In genomic region chr12:53128780-53129747, GRCh38 we compare ENCODE assay signal across 24 cellular contexts. TPM values are rescaled to one million over a fixed set of nuclear protein-coding genes. Genes with fewer than 3 reads are reported as not detected.
A peak's percentile ranks its signal among the peaks of the same experiment; 100 is the strongest.
DNase-seq lines count a peak whose midpoint lies in the region; ATAC-seq, FAIRE-seq and TF ChIP-seq lines count a peak whose summit lies in the region.
"Had no signal": no experiment of that assay in that cellular context is flagged by ENCODE, and none has a peak within 500 bp of the region (broad histone marks: within the 10 kb centered on the region; RNA-seq: fewer than 3 reads in every experiment).

No MANE protein-coding gene starts in this region.

- H2AFZ ChIP-seq in GM12878 (ENCODE audit: control insufficient read depth, low read depth, low read length) (no peak overlapping the region), osteoblast (ENCODE audit: low read length) (no peak overlapping the region)

- H3K4me3 ChIP-seq in H7 (ENCODE audit: insufficient read depth, low read depth, low read length) (no peak overlapping the region), GM12878 (no peak overlapping the region), osteoblast (ENCODE audit: insufficient read depth, low read length) (no peak overlapping the region)
- H3K4me3 ChIP-seq: BLaER1 treated with 17β-estradiol and CSF1 and Interleukin-3, amounts not matched to agents 10 nM and 100 nM; SJSA1 had no signal

- BruUV-seq in GM12878 (replicated peaks; lab: Mats Ljungman, UMichigan) = no TSS peak

- DNase-seq in H7 (peak; percentile 6), MV-4-11 (lab: John Stamatoyannopoulos, UW) (peak; percentile 74), GM12878 (ENCODE audit: low read depth, low spot score) (no peak), osteoblast (ENCODE audit: insufficient read length, low spot score, missing footprints) (peak; percentile 5), RWPE1 (ENCODE audit: low spot score) (no peak)
- no peak for DNase-seq in activated effector memory CD4-positive, alpha-beta T cell treated with Interleukin-2 at 50 U/mL for 16 hours
- DNase-seq in stimulated activated CD4-positive, alpha-beta T cell treated with anti-CD3 and anti-CD28 coated beads, Interleukin-4, amount 100 ng/mL, for 1 hour = no peak
- DNase-seq: CD8-positive, alpha-beta memory T cell; DMS79; Karpas-422; NCI-H1105 treated with DMSO at 0.1 percent for 48 hours; NCI-H1694 treated with DMSO at 0.1 percent for 48 hours; NCI-H2107; NCI-H524; NCI-H82 had no signal

- peak; percentile 52 for ATAC-seq in GM12878
- no peak for ATAC-seq in HG03175 (IDR thresholded peaks at IDR 0.05; ENCODE audit: unreplicated experiment)
- ATAC-seq: Panc1 had no signal

- POLR2A ChIA-PET in GM12878 (lab: Charles Lee) (no interaction called here), RWPE1 (lab: Yijun Ruan, JAX; ENCODE audit: low non-redundant PET) (interaction anchor here (0.6 kb wide), 1 partner anchor 12 kb away, joined by 4 read pairs; no protein-coding TSS in a partner anchor)

- H4K20me1 ChIP-seq in GM12878 (ENCODE audit: control insufficient read depth, insufficient read depth) (no peaks in the 10 kb centered on the region), osteoblast (ENCODE audit: insufficient read depth, low read length) (no peaks in the 10 kb centered on the region)
- H4K20me1 ChIP-seq: BLaER1 treated with 17β-estradiol and CSF1 and Interleukin-3, amounts not matched to agents 10 nM and 100 nM had no signal

- H3K27me3 ChIP-seq in H7 (ENCODE audit: control insufficient read depth, insufficient read depth, low read length) = peaks cover 1% of the 10 kb centered on the region; the same call in 1 of the 2 replicates
- H3K27me3 ChIP-seq in GM12878 (replicated peaks in 1 of 2; ENCODE audit: control insufficient read depth in 2 of 2, insufficient read depth in 2 of 2, low read length in 1 of 2) = no peaks in the 10 kb centered on the region; a peak in 1 of 4 replicates
- no peaks in the 10 kb centered on the region for H3K27me3 ChIP-seq in osteoblast (ENCODE audit: insufficient read depth, low read length)
- H3K27me3 ChIP-seq: BLaER1 treated with 17β-estradiol and CSF1 and Interleukin-3, amounts not matched to agents 10 nM and 100 nM; SJSA1 had no signal

- H3K4me2 ChIP-seq in GM12878 (ENCODE audit: control insufficient read depth, insufficient read depth) (no peak overlapping the region), osteoblast (ENCODE audit: insufficient read depth, low read length) (no peak overlapping the region)

- 44% methylated on average over 13 of the region's 13 CpGs for WGBS in GM12878 (ENCODE audit: insufficient coverage, insufficient replicate concordance, low lambda C conversion rate, missing lambda C conversion rate)

- H3K36me3 ChIP-seq in H7 (replicated peaks; ENCODE audit: control insufficient read depth, insufficient read depth, low read length) = no peaks in the 10 kb centered on the region
- no peaks in the 10 kb centered on the region for H3K36me3 ChIP-seq in GM12878 (ENCODE audit: control insufficient read depth in 2 of 2, insufficient read depth in 2 of 2, low read length in 1 of 2)
- H3K36me3 ChIP-seq in osteoblast (ENCODE audit: insufficient read depth, low read length) = no peaks in the 10 kb centered on the region
- H3K36me3 ChIP-seq: BLaER1 treated with 17β-estradiol and CSF1 and Interleukin-3, amounts not matched to agents 10 nM and 100 nM; SJSA1 had no signal

- TF ChIP-seq EP300 in GM12878 (IDR thresholded peaks at IDR 0.05; ENCODE audit: borderline replicate concordance in 1 of 2, control insufficient read depth in 1 of 2, low read depth in 2 of 2, low read length in 2 of 2) = no peak

- TF ChIP-seq CTCF in GM12878 (IDR thresholded peaks at IDR 0.05 in 2 of 3, conservative IDR thresholded peaks at IDR 0.05 in 1 of 3; ENCODE audit: control insufficient read depth in 2 of 3, extremely low read depth in 1 of 3, insufficient read depth in 1 of 3, low read depth in 3 of 3, low read length in 3 of 3) (no peak), osteoblast (IDR thresholded peaks at IDR 0.05; ENCODE audit: extremely low read depth, low read depth, low read length) (no peak), RWPE1 (conservative IDR thresholded peaks at IDR 0.05; ENCODE audit: low read depth) (no peak)

- H3K9me3 ChIP-seq in GM12878 (replicated peaks; ENCODE audit: control insufficient read depth, insufficient read depth, low read length) = no peaks in the 10 kb centered on the region
- H3K9me3 ChIP-seq in osteoblast (ENCODE audit: low read depth, low read length) = no peaks in the 10 kb centered on the region
- H3K9me3 ChIP-seq: BLaER1 treated with 17β-estradiol and CSF1 and Interleukin-3, amounts not matched to agents 10 nM and 100 nM; SJSA1 had no signal

- TF ChIP-seq POLR2A in GM12878 (IDR thresholded peaks at IDR 0.05; ENCODE audit: low read depth, low read length) = no peak

- H3K27ac ChIP-seq in GM12878 (ENCODE audit: control insufficient read depth, insufficient read depth) (no peak overlapping the region), osteoblast (ENCODE audit: low read depth, low read length) (no peak overlapping the region), RWPE1 (no peak overlapping the region)
- H3K27ac ChIP-seq: BLaER1 treated with 17β-estradiol and CSF1 and Interleukin-3, amounts not matched to agents 10 nM and 100 nM; HL-60; SJSA1 had no signal

- RAD21 ChIA-PET in GM12878 (lab: Charles Lee; ENCODE audit: unreplicated experiment) = no interaction called here

- H3K9ac ChIP-seq in GM12878 (ENCODE audit: control insufficient read depth, insufficient read depth, low read length) = no peak overlapping the region
- H3K9ac ChIP-seq: BLaER1 treated with 17β-estradiol and CSF1 and Interleukin-3, amounts not matched to agents 10 nM and 100 nM had no signal

- H3K79me2 ChIP-seq in GM12878 (ENCODE audit: control insufficient read depth, insufficient read depth, low read length) = no peaks in the 10 kb centered on the region
- H3K79me2 ChIP-seq in osteoblast (ENCODE audit: insufficient read depth, low read length) = no peaks in the 10 kb centered on the region

- SMC1A ChIA-PET in GM12878 (lab: Charles Lee; ENCODE audit: uncharacterized antibody, unreplicated experiment) = interaction anchor here (0.6 to 1.6 kb wide), 3 partner anchors 8 to 22 kb away, joined by 3 to 4 read pairs (median 3); no protein-coding TSS in a partner anchor

- FAIRE-seq in GM12878 (lab: Jason Lieb, UNC) = no peak
- FAIRE-seq: H1 had no signal

- in situ Hi-C loops in GM12878 (cut with MboI) = no loop called here

- CTCF ChIA-PET in GM12878 (lab: Yijun Ruan, JAX) = interaction anchor here (1.3 to 1.6 kb wide), 2 partner anchors 8 to 30 kb away, joined by 3 to 4 read pairs; no protein-coding TSS in a partner anchor
- CTCF ChIA-PET in RWPE1 (lab: Yijun Ruan, JAX) = interaction anchor here (0.5 to 0.7 kb wide), 2 partner anchors 115 to 252 kb away, joined by 3 to 5 read pairs; no protein-coding TSS in a partner anchor

- intact Hi-C loops in GM12878 (cut with micrococcal nuclease; ENCODE audit: unreplicated experiment) = no loop called here

- no peaks in the 10 kb centered on the region for H3K4me1 ChIP-seq in GM12878 (ENCODE audit: control insufficient read depth, insufficient read depth, low read length)
- H3K4me1 ChIP-seq in osteoblast (ENCODE audit: insufficient read depth, low read length) = peaks cover 2% of the 10 kb centered on the region
- H3K4me1 ChIP-seq: SJSA1 had no signal

- no peak for TF ChIP-seq RAD21 in GM12878 (IDR thresholded peaks at IDR 0.05; ENCODE audit: insufficient read depth, low read depth, low read length)

RNA-seq across cellular contexts. Expression of gene SOAT2, which starts 25.8 kb away (rescaled TPM):
- total RNA-seq in H7 (2014; rRNA removed; shearing (Covaris generic)) = not detected in 2 replicates
- not detected in 2 replicates for total RNA-seq in GM12878 (2013; cell fraction: nucleolus; rRNA removed)
- total RNA-seq in GM12878 (2014; rRNA removed) = 1.2 and 1.6 TPM in 2 replicates
- 0.60 and 0.67 TPM in 2 replicates for total RNA-seq in GM12878 (2014; rRNA removed; fragmentation: Illumina TruSeq; extraction: Trizol)
- total RNA-seq in GM12878 (2021) = 1.6 and 1.9 TPM in 2 replicates
- polyA plus RNA-seq in GM12878 (2011; ENCODE audit: low read depth) = not detected
- polyA plus RNA-seq in GM12878 (2011; rRNA removed) = 0.24 and 0.30 TPM in 2 replicates
- 0.31 and 0.53 TPM in 2 replicates for polyA plus RNA-seq in GM12878 (2011; cell fraction: cytosol; rRNA removed)
- 1.7 TPM in 2 replicates for polyA plus RNA-seq in GM12878 (2011; cell fraction: nucleus; rRNA removed)
- 0.21 TPM in 1 of 2 replicates, not detected in the other for polyA plus RNA-seq in GM12878 (2012)
- 0.43 and 0.78 TPM in 2 replicates for polyA plus RNA-seq in GM12878 (2014; fragmentation: Illumina TruSeq; extraction: Trizol)
- polyA plus RNA-seq in GM12878 (2014; fragmentation: Nextera tagmentation; extraction: Ambion mirVana) = under 1 TPM; 0.08 to 0.33 TPM
- 1.7 and 2.4 TPM in 2 replicates for polyA plus RNA-seq in GM12878 (2014; rRNA removed)
- polyA plus RNA-seq in GM12878 (2016; fragmentation: Nextera tagmentation; extraction: Ambion mirVana) = under 1 TPM; 0.46 to 0.72 TPM
- polyA minus RNA-seq in GM12878 (2011; rRNA and poly(A)+ RNA removed) = 0.36 TPM in 1 of 2 replicates, not detected in the other
- not detected in 2 replicates for polyA minus RNA-seq in GM12878 (2011; cell fraction: cytosol; rRNA and poly(A)+ RNA removed)
- 0.24 and 0.48 TPM in 2 replicates for polyA minus RNA-seq in GM12878 (2011; cell fraction: nucleus; rRNA and poly(A)+ RNA removed)
- total RNA-seq in osteoblast = not detected in 2 replicates
- total RNA-seq: A673, H1, HT1080, MCF 10A, SJSA1 had no signal

RNA-seq across cellular contexts. Expression of gene IGFBP6, which starts 31.6 kb away (rescaled TPM):
- 10.8 and 17.5 TPM in 2 replicates for total RNA-seq in H7 (2014; rRNA removed; shearing (Covaris generic))
- total RNA-seq in GM12878 (2013; cell fraction: nucleolus; rRNA removed) = not detected in 2 replicates
- total RNA-seq in GM12878 (2014; rRNA removed) (0.56 TPM in 1 of 2 replicates, not detected in the other), GM12878 (2014; rRNA removed; fragmentation: Illumina TruSeq; extraction: Trizol) (not detected in 2 replicates), GM12878 (2021) (0.64 and 0.87 TPM in 2 replicates), osteoblast (431 and 577 TPM in 2 replicates)
- polyA plus RNA-seq in GM12878 (2011; ENCODE audit: low read depth) = not detected
- polyA plus RNA-seq in GM12878 (2011; rRNA removed) (0.16 and 0.60 TPM in 2 replicates), GM12878 (2014; fragmentation: Illumina TruSeq; extraction: Trizol) (not detected in 2 replicates), GM12878 (2014; fragmentation: Nextera tagmentation; extraction: Ambion mirVana) (under 1 TPM in 1 of 2 experiments, not detected in 1; 0.09 TPM), GM12878 (2014; rRNA removed) (0.35 and 0.84 TPM in 2 replicates), GM12878 (2016; fragmentation: Nextera tagmentation; extraction: Ambion mirVana) (under 1 TPM; 0.44 to 0.80 TPM)
- polyA plus RNA-seq in GM12878 (2011; cell fraction: cytosol; rRNA removed) = 0.67 and 0.85 TPM in 2 replicates
- polyA plus RNA-seq in GM12878 (2011; cell fraction: nucleus; rRNA removed) = 0.22 and 0.31 TPM in 2 replicates
- 0.19 and 0.21 TPM in 2 replicates for polyA plus RNA-seq in GM12878 (2012)
- polyA minus RNA-seq in GM12878 (2011; rRNA and poly(A)+ RNA removed) = 0.77 TPM in 1 of 2 replicates, not detected in the other
- polyA minus RNA-seq in GM12878 (2011; cell fraction: cytosol; rRNA and poly(A)+ RNA removed) = not detected in 2 replicates
- polyA minus RNA-seq in GM12878 (2011; cell fraction: nucleus; rRNA and poly(A)+ RNA removed) = not detected in 2 replicates

RNA-seq across cellular contexts. Expression of gene SPRYD3, which starts 49.9 kb away (rescaled TPM):
- 8.3 and 8.7 TPM in 2 replicates for total RNA-seq in H7 (2014; rRNA removed; shearing (Covaris generic))
- total RNA-seq in GM12878 (2013; cell fraction: nucleolus; rRNA removed) = 14.3 and 17.7 TPM in 2 replicates
- total RNA-seq in GM12878 (2014; rRNA removed) (18.7 and 21.0 TPM in 2 replicates), GM12878 (2014; rRNA removed; fragmentation: Illumina TruSeq; extraction: Trizol) (10.4 and 11.2 TPM in 2 replicates), GM12878 (2021) (24.7 and 27.7 TPM in 2 replicates), osteoblast (25.6 and 26.8 TPM in 2 replicates)
- 6.7 TPM for polyA plus RNA-seq in GM12878 (2011; ENCODE audit: low read depth)
- polyA plus RNA-seq in GM12878 (2011; rRNA removed) (12.4 and 19.4 TPM in 2 replicates), GM12878 (2014; fragmentation: Illumina TruSeq; extraction: Trizol) (9.4 and 18.3 TPM in 2 replicates), GM12878 (2014; fragmentation: Nextera tagmentation; extraction: Ambion mirVana) (1 to 10 TPM; 2.3 to 3.5 TPM), GM12878 (2014; rRNA removed) (21.4 and 21.7 TPM in 2 replicates), GM12878 (2016; fragmentation: Nextera tagmentation; extraction: Ambion mirVana) (10 to 100 TPM; 26.2 to 26.4 TPM)
- 28.7 and 32.0 TPM in 2 replicates for polyA plus RNA-seq in GM12878 (2011; cell fraction: cytosol; rRNA removed)
- 22.8 and 28.5 TPM in 2 replicates for polyA plus RNA-seq in GM12878 (2011; cell fraction: nucleus; rRNA removed)
- polyA plus RNA-seq in GM12878 (2012) = 14.5 and 15.8 TPM in 2 replicates
- polyA minus RNA-seq in GM12878 (2011; rRNA and poly(A)+ RNA removed) = 24.0 and 32.3 TPM in 2 replicates
- 12.1 and 12.6 TPM in 2 replicates for polyA minus RNA-seq in GM12878 (2011; cell fraction: cytosol; rRNA and poly(A)+ RNA removed)
- polyA minus RNA-seq in GM12878 (2011; cell fraction: nucleus; rRNA and poly(A)+ RNA removed) = 10.4 and 18.8 TPM in 2 replicates

RNA-seq across cellular contexts. Expression of gene ZNF740, which starts 51.5 kb away (rescaled TPM):
- total RNA-seq in H7 (2014; rRNA removed; shearing (Covaris generic)) = 8.7 and 9.1 TPM in 2 replicates
- total RNA-seq in GM12878 (2013; cell fraction: nucleolus; rRNA removed) = 112 and 115 TPM in 2 replicates
- total RNA-seq in GM12878 (2014; rRNA removed) (11.6 and 12.6 TPM in 2 replicates), GM12878 (2014; rRNA removed; fragmentation: Illumina TruSeq; extraction: Trizol) (9.9 and 11.8 TPM in 2 replicates), GM12878 (2021) (29.0 and 33.6 TPM in 2 replicates), osteoblast (14.7 and 19.5 TPM in 2 replicates)
- 10.5 TPM for polyA plus RNA-seq in GM12878 (2011; ENCODE audit: low read depth)
- polyA plus RNA-seq in GM12878 (2011; rRNA removed) (29.5 and 30.9 TPM in 2 replicates), GM12878 (2014; fragmentation: Illumina TruSeq; extraction: Trizol) (14.2 and 21.6 TPM in 2 replicates), GM12878 (2014; fragmentation: Nextera tagmentation; extraction: Ambion mirVana) (1 to 10 TPM; 1.4 to 1.8 TPM), GM12878 (2014; rRNA removed) (12.9 and 19.1 TPM in 2 replicates), GM12878 (2016; fragmentation: Nextera tagmentation; extraction: Ambion mirVana) (1 to 10 TPM; 4.1 to 5.6 TPM)
- 17.7 and 18.8 TPM in 2 replicates for polyA plus RNA-seq in GM12878 (2011; cell fraction: cytosol; rRNA removed)
- polyA plus RNA-seq in GM12878 (2011; cell fraction: nucleus; rRNA removed) = 63.5 and 111 TPM in 2 replicates
- polyA plus RNA-seq in GM12878 (2012) = 14.3 and 14.7 TPM in 2 replicates
- polyA minus RNA-seq in GM12878 (2011; rRNA and poly(A)+ RNA removed) = 29.5 and 32.2 TPM in 2 replicates
- polyA minus RNA-seq in GM12878 (2011; cell fraction: cytosol; rRNA and poly(A)+ RNA removed) = 7.1 and 7.5 TPM in 2 replicates
- polyA minus RNA-seq in GM12878 (2011; cell fraction: nucleus; rRNA and poly(A)+ RNA removed) = 57.9 and 58.6 TPM in 2 replicates

RNA-seq across cellular contexts. Expression of gene CSAD, which starts 51.7 kb away (rescaled TPM):
- 3.0 and 3.4 TPM in 2 replicates for total RNA-seq in H7 (2014; rRNA removed; shearing (Covaris generic))
- 35.3 and 40.5 TPM in 2 replicates for total RNA-seq in GM12878 (2013; cell fraction: nucleolus; rRNA removed)
- total RNA-seq in GM12878 (2014; rRNA removed) (7.0 and 12.5 TPM in 2 replicates), GM12878 (2014; rRNA removed; fragmentation: Illumina TruSeq; extraction: Trizol) (5.4 and 6.7 TPM in 2 replicates), GM12878 (2021) (6.1 and 9.3 TPM in 2 replicates), osteoblast (9.1 and 9.4 TPM in 2 replicates)
- 9.2 TPM for polyA plus RNA-seq in GM12878 (2011; ENCODE audit: low read depth)
- polyA plus RNA-seq in GM12878 (2011; rRNA removed) (14.4 and 19.1 TPM in 2 replicates), GM12878 (2014; fragmentation: Illumina TruSeq; extraction: Trizol) (12.3 and 12.7 TPM in 2 replicates), GM12878 (2014; fragmentation: Nextera tagmentation; extraction: Ambion mirVana) (1 to 10 TPM; 1.2 to 2.0 TPM), GM12878 (2014; rRNA removed) (20.0 and 20.4 TPM in 2 replicates), GM12878 (2016; fragmentation: Nextera tagmentation; extraction: Ambion mirVana) (1 to 10 TPM; 1.1 to 2.4 TPM)
- 14.6 and 22.7 TPM in 2 replicates for polyA plus RNA-seq in GM12878 (2011; cell fraction: cytosol; rRNA removed)
- polyA plus RNA-seq in GM12878 (2011; cell fraction: nucleus; rRNA removed) = 73.6 and 82.3 TPM in 2 replicates
- polyA plus RNA-seq in GM12878 (2012) = 13.3 and 15.1 TPM in 2 replicates
- polyA minus RNA-seq in GM12878 (2011; rRNA and poly(A)+ RNA removed) = 13.1 and 15.2 TPM in 2 replicates
- 4.9 and 6.8 TPM in 2 replicates for polyA minus RNA-seq in GM12878 (2011; cell fraction: cytosol; rRNA and poly(A)+ RNA removed)
- 11.6 and 18.4 TPM in 2 replicates for polyA minus RNA-seq in GM12878 (2011; cell fraction: nucleus; rRNA and poly(A)+ RNA removed)

Comparison
In these comparisons a context has a peak if more than half of its experiments do, and no peak if none do; other contexts are left out.
1. DNase-seq: peak in H7 (single experiment), MV-4-11 (single experiment) and osteoblast (single experiment); none in GM12878 (single experiment), activated effector memory CD4-positive, alpha-beta T cell treated with Interleukin-2 at 50 U/mL for 16 hours (single experiment), RWPE1 (single experiment) and stimulated activated CD4-positive, alpha-beta T cell treated with anti-CD3 and anti-CD28 coated beads, Interleukin-4, amount 100 ng/mL, for 1 hour (single experiment).
2. RNA of gene IGFBP6, which starts 31.6 kb away (total RNA-seq): 431 to 577 TPM in osteoblast; 10.8 to 17.5 TPM in H7 and 0.56 to 0.87 TPM in GM12878; every median in the first group is over 10 times any median in the second.